In the genomic region with DNA sequence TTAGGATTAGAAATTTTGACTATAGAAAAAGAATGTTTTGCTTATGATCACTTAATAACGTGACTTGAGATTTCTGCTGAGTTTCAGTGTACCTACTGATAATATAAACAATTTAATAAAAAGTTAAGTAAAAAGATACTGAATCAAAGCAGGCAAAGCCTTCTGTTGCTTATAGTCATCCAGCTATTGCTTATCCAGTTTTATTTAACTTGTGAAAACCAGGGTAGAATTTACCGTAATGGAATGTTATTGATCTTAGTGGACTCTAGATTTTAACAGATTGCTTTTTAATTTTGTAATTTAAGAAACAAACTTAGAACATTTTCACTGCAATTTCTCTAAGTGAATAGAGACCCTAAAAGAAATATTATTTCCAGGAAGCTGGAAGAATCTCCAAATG, we compare ENCODE assay signal across 24 cellular contexts.
"Had no signal": no experiment of that assay in that cellular context is flagged by ENCODE, and none has a peak within 500 bp of the region (broad histone marks: within the 10 kb centered on the region; RNA-seq: fewer than 3 reads in every experiment).

No MANE protein-coding gene starts in this region.

- H3K4me3 ChIP-seq: coronary artery, dorsolateral prefrontal cortex, esophagus squamous epithelium, gastroesophageal sphincter, heart left ventricle, hepatocyte, lower lobe of right lung, mucosa of descending colon had no signal

- H3K9me3 Mint-ChIP-seq: immature natural killer cell, mesothelial cell of epicardium had no signal

- H3K4me1 ChIP-seq: lower lobe of right lung had no signal

- ATAC-seq: esophagus mucosa, gastroesophageal sphincter, left colon, lower lobe of right lung, mucosa of descending colon had no signal

- DNase-seq: dorsolateral prefrontal cortex; effector CD4-positive, alpha-beta T cell; effector memory CD4-positive, alpha-beta T cell; erythroblast; esophagus squamous epithelium; foreskin fibroblast; foreskin melanocyte; heart left ventricle; hypothalamus; immature natural killer cell; islet precursor cell; kidney; kidney glomerular epithelial cell; left colon; left ventricle myocardium superior; lower lobe of right lung; mesenchymal stem cell; mucosa of descending colon had no signal

- H3K4me1 Mint-ChIP-seq: mesothelial cell of epicardium had no signal

- H3K4me3 Mint-ChIP-seq: immature natural killer cell, mesothelial cell of epicardium had no signal

- H3K9me3 ChIP-seq: esophagus squamous epithelium, gastroesophageal sphincter, heart left ventricle, lower lobe of right lung, mucosa of descending colon had no signal

- H3K36me3 ChIP-seq: esophagus squamous epithelium, gastroesophageal sphincter, heart left ventricle, lower lobe of right lung had no signal

- H3K27ac ChIP-seq: coronary artery, dorsolateral prefrontal cortex, epithelial cell of prostate, esophagus squamous epithelium, gastroesophageal sphincter, hepatocyte, lower lobe of right lung had no signal

- H3K27ac Mint-ChIP-seq: immature natural killer cell, mesothelial cell of epicardium had no signal

- H3K27me3 ChIP-seq: dorsolateral prefrontal cortex, esophagus squamous epithelium, gastroesophageal sphincter, heart left ventricle, hepatocyte had no signal

- H3K36me3 Mint-ChIP-seq: mesothelial cell of epicardium had no signal
